Comparison of ENCODE assay signal across 1 cellular context in the genomic region with DNA sequence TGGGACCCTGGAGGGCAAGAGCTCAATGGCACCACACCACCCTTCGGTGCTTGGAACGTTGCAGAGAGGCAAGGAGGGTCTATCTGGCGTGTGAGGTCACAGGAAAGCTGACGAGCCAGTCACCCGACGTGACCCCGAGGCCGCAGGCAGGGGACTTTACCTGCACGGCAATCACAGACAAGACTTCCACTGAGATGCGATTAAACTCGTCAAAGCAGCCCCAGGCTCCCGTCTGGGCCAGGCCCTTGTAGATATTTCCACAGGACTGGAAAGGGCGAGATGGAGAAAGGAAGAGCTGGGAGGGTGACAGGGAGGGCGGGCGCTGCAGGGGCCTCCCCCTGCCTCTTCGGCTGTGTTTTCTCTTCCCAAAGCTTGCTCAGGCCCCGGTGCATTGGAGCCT.
TF ChIP-seq lines count a peak whose summit lies in the region.

No MANE protein-coding gene starts in this region.

TF ChIP-seq in HepG2, 621 proteins besides CTCF, POLR2A, EP300 and RAD21 (continued from another document):
- TF ChIP-seq, protein P1, sequence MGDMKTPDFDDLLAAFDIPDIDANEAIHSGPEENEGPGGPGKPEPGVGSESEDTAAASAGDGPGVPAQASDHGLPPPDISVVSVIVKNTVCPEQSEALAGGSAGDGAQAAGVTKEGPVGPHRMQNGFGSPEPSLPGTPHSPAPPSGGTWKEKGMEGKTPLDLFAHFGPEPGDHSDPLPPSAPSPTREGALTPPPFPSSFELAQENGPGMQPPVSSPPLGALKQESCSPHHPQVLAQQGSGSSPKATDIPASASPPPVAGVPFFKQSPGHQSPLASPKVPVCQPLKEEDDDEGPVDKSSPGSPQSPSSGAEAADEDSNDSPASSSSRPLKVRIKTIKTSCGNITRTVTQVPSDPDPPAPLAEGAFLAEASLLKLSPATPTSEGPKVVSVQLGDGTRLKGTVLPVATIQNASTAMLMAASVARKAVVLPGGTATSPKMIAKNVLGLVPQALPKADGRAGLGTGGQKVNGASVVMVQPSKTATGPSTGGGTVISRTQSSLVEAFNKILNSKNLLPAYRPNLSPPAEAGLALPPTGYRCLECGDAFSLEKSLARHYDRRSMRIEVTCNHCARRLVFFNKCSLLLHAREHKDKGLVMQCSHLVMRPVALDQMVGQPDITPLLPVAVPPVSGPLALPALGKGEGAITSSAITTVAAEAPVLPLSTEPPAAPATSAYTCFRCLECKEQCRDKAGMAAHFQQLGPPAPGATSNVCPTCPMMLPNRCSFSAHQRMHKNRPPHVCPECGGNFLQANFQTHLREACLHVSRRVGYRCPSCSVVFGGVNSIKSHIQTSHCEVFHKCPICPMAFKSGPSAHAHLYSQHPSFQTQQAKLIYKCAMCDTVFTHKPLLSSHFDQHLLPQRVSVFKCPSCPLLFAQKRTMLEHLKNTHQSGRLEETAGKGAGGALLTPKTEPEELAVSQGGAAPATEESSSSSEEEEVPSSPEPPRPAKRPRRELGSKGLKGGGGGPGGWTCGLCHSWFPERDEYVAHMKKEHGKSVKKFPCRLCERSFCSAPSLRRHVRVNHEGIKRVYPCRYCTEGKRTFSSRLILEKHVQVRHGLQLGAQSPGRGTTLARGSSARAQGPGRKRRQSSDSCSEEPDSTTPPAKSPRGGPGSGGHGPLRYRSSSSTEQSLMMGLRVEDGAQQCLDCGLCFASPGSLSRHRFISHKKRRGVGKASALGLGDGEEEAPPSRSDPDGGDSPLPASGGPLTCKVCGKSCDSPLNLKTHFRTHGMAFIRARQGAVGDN (CRISPR knock-in tag; IDR thresholded peaks at IDR 0.05): peak; percentile 58
- TF ChIP-seq ADNP (CRISPR knock-in tag; IDR thresholded peaks at IDR 0.05): no peak
- TF ChIP-seq JUNB (CRISPR knock-in tag; IDR thresholded peaks at IDR 0.05; ENCODE audit: borderline replicate concordance): no peak
- peak; percentile 51; the same call in 1 of the 2 replicates for TF ChIP-seq ZNF777 (CRISPR knock-in tag; IDR thresholded peaks at IDR 0.05)
- TF ChIP-seq FOXO1 (CRISPR knock-in tag; IDR thresholded peaks at IDR 0.05): 0 out of 2 replicates have a peak, but pooled peaks have one; percentile 10
